Comparison of ENCODE assay signal across 20 cellular contexts in the genomic region with DNA sequence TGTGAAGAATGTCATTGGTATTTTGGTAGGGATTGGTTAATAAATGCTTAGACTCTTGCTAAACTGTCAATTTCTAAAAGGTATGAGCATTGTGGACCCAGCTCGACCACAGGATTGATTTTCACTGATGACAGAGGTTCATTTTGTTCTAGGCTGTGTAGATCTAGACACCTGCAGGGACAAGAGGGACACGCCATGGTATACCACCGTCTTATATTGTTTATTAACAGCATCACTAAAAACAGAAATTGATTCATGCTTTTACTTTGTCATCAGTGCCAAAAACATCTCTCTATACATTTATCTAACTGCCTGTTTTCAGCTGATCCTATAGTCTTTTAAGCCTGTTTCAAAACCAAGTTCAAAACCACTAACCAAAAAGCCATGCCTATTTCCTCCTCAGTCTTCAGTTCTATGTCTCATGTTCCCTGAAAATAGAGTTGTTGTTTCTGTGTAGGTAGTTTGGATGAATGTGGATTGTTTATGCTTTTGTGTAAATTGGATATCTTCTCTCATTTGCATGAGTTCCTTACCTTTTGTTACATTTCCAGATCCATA.
DNase-seq lines count a peak whose midpoint lies in the region; ATAC-seq, FAIRE-seq and TF ChIP-seq lines count a peak whose summit lies in the region.
"Had no signal": no experiment of that assay in that cellular context is flagged by ENCODE, and none has a peak within 500 bp of the region (broad histone marks: within the 10 kb centered on the region; RNA-seq: fewer than 3 reads in every experiment).

No MANE protein-coding gene starts in this region.

- peaks cover 3% of the 10 kb centered on the region; the same call in 1 of the 2 replicates for H3F3A ChIP-seq in PC-9 (ENCODE audit: insufficient read depth, low read depth)

- H3K36me3 ChIP-seq in HepG2 (replicated peaks in 1 of 2; ENCODE audit: control insufficient read depth in 1 of 2, insufficient read depth in 2 of 2, low read length in 2 of 2) (peaks cover 2 to 4% of the 10 kb centered on the region in 2 experiments; a peak in 1 of 5 replicates), right lobe of liver (no peaks in the 10 kb centered on the region), PC-9 (ENCODE audit: low read depth) (0 out of 2 replicates have a peak, but pooled peaks cover 6% of the 10 kb centered on the region), kidney (ENCODE audit: control insufficient read depth in 1 of 2, insufficient read depth in 2 of 2, low read length in 2 of 2) (no peaks in the 10 kb centered on the region)

- TF ChIP-seq POLR2A in HepG2 (IDR thresholded peaks at IDR 0.05; ENCODE audit: insufficient read depth in 1 of 2, low read depth in 2 of 2, low read length in 2 of 2) (no peak), right lobe of liver (IDR thresholded peaks at IDR 0.05) (no peak)

- TF ChIP-seq EP300 in HepG2 (IDR thresholded peaks at IDR 0.05; ENCODE audit: low read depth in 2 of 2, low read length in 2 of 2): no peak
- no peak for TF ChIP-seq EP300 in HepG2 (CRISPR knock-in tag; IDR thresholded peaks at IDR 0.05; ENCODE audit: borderline replicate concordance)

- no peak overlapping the region for H3K4me3 ChIP-seq in HepG2 (replicated peaks in 1 of 3; ENCODE audit: insufficient read depth in 1 of 3, low read depth in 2 of 3, low read length in 3 of 3)
- H3K4me3 ChIP-seq in right lobe of liver: no peak overlapping the region
- no peak overlapping the region for H3K4me3 ChIP-seq in PC-9
- H3K4me3 ChIP-seq in kidney (ENCODE audit: low read length in 2 of 2): no peak overlapping the region

- no peak overlapping the region for H2AFZ ChIP-seq in HepG2 (ENCODE audit: low read length)
- no peak overlapping the region for H2AFZ ChIP-seq in PC-9

- H4K20me1 ChIP-seq in HepG2 (ENCODE audit: insufficient read depth, low read length) (no peaks in the 10 kb centered on the region), PC-9 (ENCODE audit: insufficient read depth) (no peaks in the 10 kb centered on the region)

- H3K79me2 ChIP-seq in HepG2 (ENCODE audit: insufficient read depth, low read length) (no peaks in the 10 kb centered on the region), PC-9 (ENCODE audit: low read depth) (no peaks in the 10 kb centered on the region; the same call in 1 of the 2 replicates)

- 80% methylated on average over 3 of the region's 3 CpGs for WGBS in HepG2 (ENCODE audit: low lambda C conversion rate)
- WGBS in right lobe of liver (ENCODE audit: insufficient coverage, low coverage, low lambda C conversion rate, missing lambda C conversion rate): 67% methylated on average over 3 of the region's 3 CpGs

- POLR2A ChIA-PET in HepG2 (lab: Yijun Ruan, JAX) (interaction anchor here (0.7 to 3.8 kb wide), 4 partner anchors 8 to 130 kb away, joined by 3 to 57 read pairs (median 34); a partner anchor contains a TSS), PC-9 (lab: Charles Lee; ENCODE audit: unreplicated experiment) (no interaction called here)

- H3K9ac ChIP-seq in HepG2 (ENCODE audit: insufficient read depth, low read depth, low read length): no peak overlapping the region
- no peak overlapping the region for H3K9ac ChIP-seq in kidney (ENCODE audit: low read length in 2 of 2)
- H3K9ac ChIP-seq: SK-N-SH had no signal

- H3K4me1 ChIP-seq in HepG2 (ENCODE audit: insufficient read depth, low read length) (peaks cover 72% of the 10 kb centered on the region), right lobe of liver (no peaks in the 10 kb centered on the region), PC-9 (replicated peaks; ENCODE audit: insufficient read depth) (peaks cover 36% of the 10 kb centered on the region), kidney (ENCODE audit: control insufficient read depth in 1 of 2, insufficient read depth in 1 of 2, low read depth in 1 of 2, low read length in 2 of 2) (no peaks in the 10 kb centered on the region)

- no peak for TF ChIP-seq CTCF in HepG2 (CRISPR knock-in tag; IDR thresholded peaks at IDR 0.05)
- no peak for TF ChIP-seq CTCF in right lobe of liver (IDR thresholded peaks at IDR 0.05)
- TF ChIP-seq CTCF in PC-9 (conservative IDR thresholded peaks at IDR 0.05): no peak
- no peak for TF ChIP-seq CTCF in kidney (IDR thresholded peaks at IDR 0.05; ENCODE audit: borderline replicate concordance, extremely low read depth, insufficient read depth)

- no peak for ATAC-seq in HepG2
- ATAC-seq in right lobe of liver: no peak
- ATAC-seq: CD8-positive, alpha-beta T cell had no signal

- in situ Hi-C loops in HepG2 (cut with HindIII; ENCODE audit: extremely low pct_ligation_motif_present, low pct_unique_long_range_greater_than_20kb): no loop called here

- H3K27ac ChIP-seq in HepG2 (ENCODE audit: extremely low read length, insufficient read depth, low read length) (peak overlapping the region; percentile 97), right lobe of liver (no peak overlapping the region), PC-9 (peak overlapping the region; percentile 89; the same call in 1 of the 2 replicates), kidney (ENCODE audit: low read depth in 2 of 2, low read length in 2 of 2) (no peak overlapping the region)

- no peaks in the 10 kb centered on the region for H3K9me2 ChIP-seq in PC-9 (ENCODE audit: insufficient read depth)
- H3K9me2 ChIP-seq: SK-N-SH had no signal

- H3K9me3 ChIP-seq in HepG2 (ENCODE audit: low read length) (peaks cover 6% of the 10 kb centered on the region; the same call in 1 of the 2 replicates), right lobe of liver (no peaks in the 10 kb centered on the region), PC-9 (ENCODE audit: insufficient read depth, low read depth) (no peaks in the 10 kb centered on the region), kidney (ENCODE audit: control insufficient read depth in 1 of 2, low read length in 2 of 2) (no peaks in the 10 kb centered on the region)
- H3K9me3 ChIP-seq: SK-N-SH had no signal

- intact Hi-C loops in HepG2 (cut with micrococcal nuclease; ENCODE audit: unreplicated experiment): loop anchor here (2.0 kb wide), 1 partner anchor 107 kb away; no protein-coding TSS in a partner anchor
- intact Hi-C loops in right lobe of liver (cut with DNase I): no loop called here
- intact Hi-C loops in PC-9 (cut with micrococcal nuclease; ENCODE audit: unreplicated experiment): no loop called here
- intact Hi-C loops in kidney (cut with DNase I): no loop called here

- no peak for TF ChIP-seq RAD21 in HepG2 (CRISPR knock-in tag; IDR thresholded peaks at IDR 0.05)

- BruUV-seq in HepG2 (replicated peaks; lab: Mats Ljungman, UMichigan): no TSS peak
- no TSS peak for BruUV-seq in PC-9 (replicated peaks; lab: Mats Ljungman, UMichigan)

- no peak for DNase-seq in HepG2 (ENCODE audit: low spot score)
- no peak for DNase-seq in right lobe of liver
- DNase-seq in Kasumi-1 (lab: John Stamatoyannopoulos, UW): peak; percentile 17 to 23
- DNase-seq in PC-9: no peak
- no peak for DNase-seq in kidney
- DNase-seq in UCSD-AML1 (lab: John Stamatoyannopoulos, UW; ENCODE audit: unreplicated experiment): no peak
- DNase-seq in T-helper 9 cell: no peak
- DNase-seq: CD8-positive, alpha-beta T cell; DMS79 treated with DMSO at 0.1 percent for 48 hours; GDM1; GOT3; KBM-7; NCI-H1105 treated with DMSO at 0.1 percent for 48 hours; NCI-H1694 treated with DMSO at 0.1 percent for 48 hours; NCI-H2107; NCI-H2227 treated with DMSO at 0.1 percent for 48 hours; NCI-H524; SHP77; SK-N-SH had no signal

- FAIRE-seq in HepG2 (lab: Jason Lieb, UNC) (no peak), kidney (lab: Jason Lieb, UNC) (no peak)
- FAIRE-seq: GM12891 had no signal

- CTCF ChIA-PET in HepG2 (lab: Yijun Ruan, JAX; ENCODE audit: low intra/inter-chr PET ratio, low total read pairs): no interaction called here
- CTCF ChIA-PET in PC-9 (lab: Charles Lee): no interaction called here

- no peaks in the 10 kb centered on the region for H3K27me3 ChIP-seq in HepG2 (ENCODE audit: control insufficient read depth in 1 of 2, insufficient read depth in 2 of 2, low read length in 2 of 2)
- no peaks in the 10 kb centered on the region for H3K27me3 ChIP-seq in right lobe of liver
- no peaks in the 10 kb centered on the region for H3K27me3 ChIP-seq in PC-9 (ENCODE audit: insufficient read depth, low read depth)

- H3K4me2 ChIP-seq in HepG2 (ENCODE audit: low read depth, low read length): no peak overlapping the region
- no peak overlapping the region for H3K4me2 ChIP-seq in PC-9
- H3K4me2 ChIP-seq: SK-N-SH had no signal

TF ChIP-seq in HepG2, 621 proteins besides CTCF, POLR2A, EP300 and RAD21:
- TF ChIP-seq SOX5 (CRISPR knock-in tag; IDR thresholded peaks at IDR 0.05; ENCODE audit: borderline replicate concordance) (no peak), ZFP82 (CRISPR knock-in tag; IDR thresholded peaks at IDR 0.05; ENCODE audit: borderline replicate concordance) (no peak), ZNF850 (CRISPR knock-in tag; conservative IDR thresholded peaks at IDR 0.05) (no peak), ZNF292 (CRISPR knock-in tag; IDR thresholded peaks at IDR 0.05; ENCODE audit: borderline replicate concordance, low read depth) (no peak), SMARCC2 (IDR thresholded peaks at IDR 0.05) (0 out of 2 replicates have a peak, but pooled peaks have one; percentile 28), DR1 (CRISPR knock-in tag; IDR thresholded peaks at IDR 0.05) (no peak)
- TF ChIP-seq, protein P1, sequence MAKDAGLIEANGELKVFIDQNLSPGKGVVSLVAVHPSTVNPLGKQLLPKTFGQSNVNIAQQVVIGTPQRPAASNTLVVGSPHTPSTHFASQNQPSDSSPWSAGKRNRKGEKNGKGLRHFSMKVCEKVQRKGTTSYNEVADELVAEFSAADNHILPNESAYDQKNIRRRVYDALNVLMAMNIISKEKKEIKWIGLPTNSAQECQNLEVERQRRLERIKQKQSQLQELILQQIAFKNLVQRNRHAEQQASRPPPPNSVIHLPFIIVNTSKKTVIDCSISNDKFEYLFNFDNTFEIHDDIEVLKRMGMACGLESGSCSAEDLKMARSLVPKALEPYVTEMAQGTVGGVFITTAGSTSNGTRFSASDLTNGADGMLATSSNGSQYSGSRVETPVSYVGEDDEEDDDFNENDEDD (CRISPR knock-in tag; IDR thresholded peaks at IDR 0.05; ENCODE audit: borderline replicate concordance): no peak
- TF ChIP-seq, protein P2, sequence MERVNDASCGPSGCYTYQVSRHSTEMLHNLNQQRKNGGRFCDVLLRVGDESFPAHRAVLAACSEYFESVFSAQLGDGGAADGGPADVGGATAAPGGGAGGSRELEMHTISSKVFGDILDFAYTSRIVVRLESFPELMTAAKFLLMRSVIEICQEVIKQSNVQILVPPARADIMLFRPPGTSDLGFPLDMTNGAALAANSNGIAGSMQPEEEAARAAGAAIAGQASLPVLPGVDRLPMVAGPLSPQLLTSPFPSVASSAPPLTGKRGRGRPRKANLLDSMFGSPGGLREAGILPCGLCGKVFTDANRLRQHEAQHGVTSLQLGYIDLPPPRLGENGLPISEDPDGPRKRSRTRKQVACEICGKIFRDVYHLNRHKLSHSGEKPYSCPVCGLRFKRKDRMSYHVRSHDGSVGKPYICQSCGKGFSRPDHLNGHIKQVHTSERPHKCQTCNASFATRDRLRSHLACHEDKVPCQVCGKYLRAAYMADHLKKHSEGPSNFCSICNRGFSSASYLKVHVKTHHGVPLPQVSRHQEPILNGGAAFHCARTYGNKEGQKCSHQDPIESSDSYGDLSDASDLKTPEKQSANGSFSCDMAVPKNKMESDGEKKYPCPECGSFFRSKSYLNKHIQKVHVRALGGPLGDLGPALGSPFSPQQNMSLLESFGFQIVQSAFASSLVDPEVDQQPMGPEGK (CRISPR knock-in tag; IDR thresholded peaks at IDR 0.05): no peak
TF ChIP-seq in HepG2: peak in this region for 1.

Comparison
In these comparisons a context has a peak if more than half of its experiments do, and no peak if none do; other contexts are left out.
1. H3K27ac ChIP-seq: peak in HepG2 (single experiment) and PC-9 (single experiment); none in right lobe of liver (0 of 3) and kidney (0 of 2).
2. DNase-seq: peak in Kasumi-1 (2 of 2); none in HepG2 (single experiment), right lobe of liver (0 of 3), PC-9 (0 of 2), kidney (single experiment), UCSD-AML1 (single experiment) and T-helper 9 cell (single experiment).